10 cellular contexts compared by ENCODE assay signal in genomic region chr10:4121531-4122380, GRCh38.
A peak's percentile ranks its signal among the peaks of the same experiment; 100 is the strongest.
DNase-seq lines count a peak whose midpoint lies in the region; ATAC-seq and TF ChIP-seq lines count a peak whose summit lies in the region.
"Had no signal": no experiment of that assay in that cellular context is flagged by ENCODE, and none has a peak within 500 bp of the region (broad histone marks: within the 10 kb centered on the region; RNA-seq: fewer than 3 reads in every experiment).

No MANE protein-coding gene starts in this region.

- no peak overlapping the region for H2BK15ac ChIP-seq in mesendoderm (replicated peaks; ENCODE audit: low read depth)

- DNase-seq in heart left ventricle (peak in 1 of 5 donors; percentile 37), mesothelial cell of epicardium (ENCODE audit: low spot score in 2 of 2, unreplicated experiment in 2 of 2) (no peak), glomerular visceral epithelial cell (ENCODE audit: extremely low spot score) (no peak), NCI-H2107 (lab: John Stamatoyannopoulos, UW) (no peak), mesendoderm (no peak)
- DNase-seq: kidney had no signal

- H3K9me3 ChIP-seq in DOHH2 (ENCODE audit: control insufficient read depth, insufficient read depth, low read length), result no peaks in the 10 kb centered on the region
- H3K9me3 ChIP-seq in heart left ventricle, result peaks cover 0 to 18% (median 6%) of the 10 kb centered on the region in 12 donors

- H3K4me2 ChIP-seq in DOHH2 (ENCODE audit: low read length) (peak overlapping the region; percentile 59), mesendoderm (ENCODE audit: low read length) (no peak overlapping the region)

- peak overlapping the region; percentile 8 for H3K4me3 ChIP-seq in DOHH2 (ENCODE audit: low read length)
- H3K4me3 ChIP-seq in heart left ventricle, result peak overlapping the region in 5 of 12 donors; percentile 10 to 51 (median 17)
- no peak overlapping the region for H3K4me3 ChIP-seq in mesendoderm (ENCODE audit: low read length)
- H3K4me3 ChIP-seq: K562 had no signal

- no peaks in the 10 kb centered on the region for H3K79me1 ChIP-seq in mesendoderm (ENCODE audit: low read length)

- H3K27me3 Mint-ChIP-seq in mesothelial cell of epicardium (ENCODE audit: low read depth), result peaks cover under 1% of the 10 kb centered on the region

- no peak overlapping the region for H4K5ac ChIP-seq in mesendoderm (ENCODE audit: low read length)

- H3K27ac ChIP-seq in DOHH2 (ENCODE audit: low read depth, low read length), result peak overlapping the region; percentile 9; the same call in 1 of the 2 replicates
- peak overlapping the region in 6 of 12 donors; percentile 5 to 93 (median 20) for H3K27ac ChIP-seq in heart left ventricle
- no peak overlapping the region for H3K27ac ChIP-seq in mesendoderm (ENCODE audit: low read depth, low read length)

- H3K4me1 Mint-ChIP-seq in mesothelial cell of epicardium, result no peaks in the 10 kb centered on the region

- TF ChIP-seq CTCF in DOHH2 (IDR thresholded peaks at IDR 0.05; ENCODE audit: low read depth, low read length, poor library complexity, severe bottlenecking) (no peak), heart left ventricle (IDR thresholded peaks at IDR 0.05) (no peak), mesothelial cell of epicardium (IDR thresholded peaks at IDR 0.05; ENCODE audit: unreplicated experiment) (no peak)

- intact Hi-C loops in heart left ventricle (cut with DNase I), result no loop called here

- H3K9me2 ChIP-seq in DOHH2 (replicated peaks; ENCODE audit: control insufficient read depth, low read length), result no peaks in the 10 kb centered on the region

- H3K36me3 ChIP-seq in DOHH2 (ENCODE audit: control insufficient read depth, low read length), result no peaks in the 10 kb centered on the region
- no peaks in the 10 kb centered on the region for H3K36me3 ChIP-seq in heart left ventricle
- H3K36me3 ChIP-seq in mesendoderm (ENCODE audit: control insufficient read depth, insufficient read depth, low read length), result no peaks in the 10 kb centered on the region

- H3K27me3 ChIP-seq in DOHH2 (ENCODE audit: control insufficient read depth, low read length) (no peaks in the 10 kb centered on the region), heart left ventricle (no peaks in the 10 kb centered on the region), mesendoderm (ENCODE audit: insufficient read depth, low read length, poor library complexity) (no peaks in the 10 kb centered on the region)

- no peak overlapping the region for H3K27ac Mint-ChIP-seq in mesothelial cell of epicardium

- no peak overlapping the region for H2BK5ac ChIP-seq in mesendoderm (ENCODE audit: low read length)

- ATAC-seq in GM19463 (IDR thresholded peaks at IDR 0.05; ENCODE audit: unreplicated experiment), result peak; percentile 65
- ATAC-seq in HG03175 (IDR thresholded peaks at IDR 0.05; ENCODE audit: unreplicated experiment), result peak; percentile 64
- peak; percentile 64 to 83 (median 68) for ATAC-seq in heart left ventricle
- ATAC-seq: K562 had no signal

- H3K79me2 ChIP-seq in DOHH2 (ENCODE audit: control insufficient read depth, low read length) (no peaks in the 10 kb centered on the region), mesendoderm (ENCODE audit: control insufficient read depth, insufficient read depth, low read length) (no peaks in the 10 kb centered on the region)

- no peak overlapping the region for H2AK5ac ChIP-seq in mesendoderm (ENCODE audit: low read length)

- no peaks in the 10 kb centered on the region for H4K20me1 ChIP-seq in DOHH2 (ENCODE audit: control insufficient read depth, insufficient read depth, low read depth, low read length)

- H4K8ac ChIP-seq in mesendoderm (ENCODE audit: low read depth, low read length), result no peak overlapping the region

- H3F3A ChIP-seq in DOHH2 (ENCODE audit: control insufficient read depth, insufficient read depth), result no peaks in the 10 kb centered on the region

- H3K23ac ChIP-seq in mesendoderm (ENCODE audit: low read length), result no peak overlapping the region

- H2BK120ac ChIP-seq in mesendoderm (ENCODE audit: low read depth, low read length), result no peak overlapping the region

- H3K9me3 Mint-ChIP-seq in mesothelial cell of epicardium, result peaks cover 16% of the 10 kb centered on the region

- no peak overlapping the region for H3K4ac ChIP-seq in mesendoderm (ENCODE audit: low read depth, low read length)

- H3K36me3 Mint-ChIP-seq in mesothelial cell of epicardium, result peaks cover 9% of the 10 kb centered on the region

- WGBS in heart left ventricle, 4 donors, result 27 to 45% (median 38%) methylated on average over 14 of the region's 14 CpGs
- no CpG with 5 or more reads among the region's 14 CpGs for WGBS in mesendoderm (ENCODE audit: extremely low coverage, insufficient coverage, low lambda C conversion rate)

- no peak for TF ChIP-seq POLR2A in heart left ventricle (IDR thresholded peaks at IDR 0.05)

- H3K56ac ChIP-seq in mesendoderm (ENCODE audit: low read length), result no peak overlapping the region

- no peak overlapping the region for H3K18ac ChIP-seq in mesendoderm (ENCODE audit: low read length)

- no peak overlapping the region for H3K4me3 Mint-ChIP-seq in mesothelial cell of epicardium

- H3K4me1 ChIP-seq in DOHH2 (ENCODE audit: control insufficient read depth, low read length) (peaks cover 33% of the 10 kb centered on the region), heart left ventricle (peaks cover 0 to 42% (median 3%) of the 10 kb centered on the region in 12 donors), mesendoderm (ENCODE audit: control insufficient read depth, low read depth, low read length) (no peaks in the 10 kb centered on the region)

- H3K9ac ChIP-seq in mesendoderm (ENCODE audit: low read length), result no peak overlapping the region
